In genomic region chr6:160274846-160275510, GRCh38 we compare ENCODE assay signal across 2 cellular contexts.
TF ChIP-seq lines count a peak whose summit lies in the region.

No MANE protein-coding gene starts in this region.

TF ChIP-seq in GM23338, 12 proteins besides CTCF, POLR2A, EP300 and RAD21 (continued from another document):
- TF ChIP-seq, protein P1, sequence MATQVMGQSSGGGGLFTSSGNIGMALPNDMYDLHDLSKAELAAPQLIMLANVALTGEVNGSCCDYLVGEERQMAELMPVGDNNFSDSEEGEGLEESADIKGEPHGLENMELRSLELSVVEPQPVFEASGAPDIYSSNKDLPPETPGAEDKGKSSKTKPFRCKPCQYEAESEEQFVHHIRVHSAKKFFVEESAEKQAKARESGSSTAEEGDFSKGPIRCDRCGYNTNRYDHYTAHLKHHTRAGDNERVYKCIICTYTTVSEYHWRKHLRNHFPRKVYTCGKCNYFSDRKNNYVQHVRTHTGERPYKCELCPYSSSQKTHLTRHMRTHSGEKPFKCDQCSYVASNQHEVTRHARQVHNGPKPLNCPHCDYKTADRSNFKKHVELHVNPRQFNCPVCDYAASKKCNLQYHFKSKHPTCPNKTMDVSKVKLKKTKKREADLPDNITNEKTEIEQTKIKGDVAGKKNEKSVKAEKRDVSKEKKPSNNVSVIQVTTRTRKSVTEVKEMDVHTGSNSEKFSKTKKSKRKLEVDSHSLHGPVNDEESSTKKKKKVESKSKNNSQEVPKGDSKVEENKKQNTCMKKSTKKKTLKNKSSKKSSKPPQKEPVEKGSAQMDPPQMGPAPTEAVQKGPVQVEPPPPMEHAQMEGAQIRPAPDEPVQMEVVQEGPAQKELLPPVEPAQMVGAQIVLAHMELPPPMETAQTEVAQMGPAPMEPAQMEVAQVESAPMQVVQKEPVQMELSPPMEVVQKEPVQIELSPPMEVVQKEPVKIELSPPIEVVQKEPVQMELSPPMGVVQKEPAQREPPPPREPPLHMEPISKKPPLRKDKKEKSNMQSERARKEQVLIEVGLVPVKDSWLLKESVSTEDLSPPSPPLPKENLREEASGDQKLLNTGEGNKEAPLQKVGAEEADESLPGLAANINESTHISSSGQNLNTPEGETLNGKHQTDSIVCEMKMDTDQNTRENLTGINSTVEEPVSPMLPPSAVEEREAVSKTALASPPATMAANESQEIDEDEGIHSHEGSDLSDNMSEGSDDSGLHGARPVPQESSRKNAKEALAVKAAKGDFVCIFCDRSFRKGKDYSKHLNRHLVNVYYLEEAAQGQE (IDR thresholded peaks at IDR 0.05; ENCODE audit: unreplicated experiment), result no peak
- TF ChIP-seq STAT1 (IDR thresholded peaks at IDR 0.05; ENCODE audit: unreplicated experiment), result no peak
- no peak for TF ChIP-seq EZH2 (IDR thresholded peaks at IDR 0.05; ENCODE audit: low read depth, unreplicated experiment)
- TF ChIP-seq ZNF114 (CRISPR knock-in tag; IDR thresholded peaks at IDR 0.05), result no peak
- no peak for TF ChIP-seq CREB1 (CRISPR knock-in tag; IDR thresholded peaks at IDR 0.05; ENCODE audit: low read depth)
- TF ChIP-seq EZH2phosphoT487 (IDR thresholded peaks at IDR 0.05; ENCODE audit: unreplicated experiment), result no peak
- no peak for TF ChIP-seq ZNF462 (CRISPR knock-in tag; IDR thresholded peaks at IDR 0.05)
- no peak for TF ChIP-seq JUNB (IDR thresholded peaks at IDR 0.05; ENCODE audit: unreplicated experiment)
- no peak for TF ChIP-seq ETS1 (IDR thresholded peaks at IDR 0.05)
- no peak for TF ChIP-seq ZNF331 (CRISPR knock-in tag; IDR thresholded peaks at IDR 0.05; ENCODE audit: low read depth)
- TF ChIP-seq NANOG (IDR thresholded peaks at IDR 0.05; ENCODE audit: borderline replicate concordance), result no peak

TF ChIP-seq in SK-N-SH, 30 proteins besides CTCF, POLR2A, EP300 and RAD21 (continued from another document):
- TF ChIP-seq USF2 (IDR thresholded peaks at IDR 0.05; ENCODE audit: borderline replicate concordance, low read depth, low read length) (no peak), FOXM1 (IDR thresholded peaks at IDR 0.05; ENCODE audit: low read depth) (no peak), MAX (IDR thresholded peaks at IDR 0.05; ENCODE audit: low read depth) (no peak), RCOR1 (IDR thresholded peaks at IDR 0.05; ENCODE audit: low read length) (no peak), RFX5 (IDR thresholded peaks at IDR 0.05; ENCODE audit: low read length) (no peak), TAF1 (IDR thresholded peaks at IDR 0.05; ENCODE audit: borderline replicate concordance, low read depth, low read length) (no peak), POLR2AphosphoS5 (IDR thresholded peaks at IDR 0.05; ENCODE audit: low read depth, low read length) (no peak), TEAD4 (IDR thresholded peaks at IDR 0.05; ENCODE audit: borderline replicate concordance, insufficient read depth) (no peak)
- TF ChIP-seq, protein P2, sequence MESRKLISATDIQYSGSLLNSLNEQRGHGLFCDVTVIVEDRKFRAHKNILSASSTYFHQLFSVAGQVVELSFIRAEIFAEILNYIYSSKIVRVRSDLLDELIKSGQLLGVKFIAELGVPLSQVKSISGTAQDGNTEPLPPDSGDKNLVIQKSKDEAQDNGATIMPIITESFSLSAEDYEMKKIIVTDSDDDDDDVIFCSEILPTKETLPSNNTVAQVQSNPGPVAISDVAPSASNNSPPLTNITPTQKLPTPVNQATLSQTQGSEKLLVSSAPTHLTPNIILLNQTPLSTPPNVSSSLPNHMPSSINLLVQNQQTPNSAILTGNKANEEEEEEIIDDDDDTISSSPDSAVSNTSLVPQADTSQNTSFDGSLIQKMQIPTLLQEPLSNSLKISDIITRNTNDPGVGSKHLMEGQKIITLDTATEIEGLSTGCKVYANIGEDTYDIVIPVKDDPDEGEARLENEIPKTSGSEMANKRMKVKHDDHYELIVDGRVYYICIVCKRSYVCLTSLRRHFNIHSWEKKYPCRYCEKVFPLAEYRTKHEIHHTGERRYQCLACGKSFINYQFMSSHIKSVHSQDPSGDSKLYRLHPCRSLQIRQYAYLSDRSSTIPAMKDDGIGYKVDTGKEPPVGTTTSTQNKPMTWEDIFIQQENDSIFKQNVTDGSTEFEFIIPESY (IDR thresholded peaks at IDR 0.05; ENCODE audit: borderline replicate concordance, low read depth), result no peak
- TF ChIP-seq, protein P3, sequence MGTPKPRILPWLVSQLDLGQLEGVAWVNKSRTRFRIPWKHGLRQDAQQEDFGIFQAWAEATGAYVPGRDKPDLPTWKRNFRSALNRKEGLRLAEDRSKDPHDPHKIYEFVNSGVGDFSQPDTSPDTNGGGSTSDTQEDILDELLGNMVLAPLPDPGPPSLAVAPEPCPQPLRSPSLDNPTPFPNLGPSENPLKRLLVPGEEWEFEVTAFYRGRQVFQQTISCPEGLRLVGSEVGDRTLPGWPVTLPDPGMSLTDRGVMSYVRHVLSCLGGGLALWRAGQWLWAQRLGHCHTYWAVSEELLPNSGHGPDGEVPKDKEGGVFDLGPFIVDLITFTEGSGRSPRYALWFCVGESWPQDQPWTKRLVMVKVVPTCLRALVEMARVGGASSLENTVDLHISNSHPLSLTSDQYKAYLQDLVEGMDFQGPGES (IDR thresholded peaks at IDR 0.05; ENCODE audit: low read depth, low read length), result no peak
